8 cellular contexts compared by ENCODE assay signal in the genomic region with DNA sequence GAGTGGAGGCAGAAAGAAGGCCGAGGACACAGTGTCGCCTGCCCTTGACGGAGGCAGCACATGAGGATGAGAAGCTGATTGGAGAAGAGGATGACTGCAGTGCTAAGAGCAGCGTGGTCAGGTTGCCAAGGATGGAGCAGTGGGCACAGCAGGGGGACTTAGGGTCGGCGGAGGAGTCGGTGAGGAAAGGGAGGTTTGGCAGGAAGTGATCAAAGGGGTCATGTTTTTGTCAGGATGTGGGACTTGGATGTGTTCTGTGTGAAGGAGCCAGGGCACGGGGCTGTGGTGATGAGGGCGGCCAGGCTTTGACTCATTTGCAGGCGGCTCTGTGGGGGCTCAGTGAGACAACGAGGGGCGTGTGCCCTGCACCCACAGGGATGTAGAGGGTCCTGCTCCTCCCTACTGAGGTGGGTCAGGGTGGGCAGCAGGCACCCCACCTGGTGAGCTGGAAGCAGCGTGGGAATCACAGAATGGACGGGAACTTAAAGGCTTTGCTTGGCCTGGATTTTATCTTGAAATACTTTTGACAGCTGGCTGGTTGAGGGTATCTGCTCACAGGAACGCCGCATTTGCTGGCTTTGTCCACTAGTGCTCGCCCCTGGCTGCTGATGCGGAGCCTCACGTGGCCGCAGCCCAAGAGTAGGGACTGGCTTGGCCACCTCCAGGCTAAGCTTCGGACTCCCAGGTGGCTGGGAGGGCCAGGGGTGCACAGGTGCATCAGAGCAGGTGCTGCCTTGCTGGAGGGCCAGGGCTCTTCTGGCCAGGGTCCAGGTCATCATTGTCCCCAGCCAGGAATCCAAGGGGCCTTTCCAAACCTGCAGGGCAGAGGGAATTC. TPM values are rescaled to one million over a fixed set of nuclear protein-coding genes. Genes with fewer than 3 reads are reported as not detected.
A peak's percentile ranks its signal among the peaks of the same experiment; 100 is the strongest.
DNase-seq lines count a peak whose midpoint lies in the region; ATAC-seq, FAIRE-seq and TF ChIP-seq lines count a peak whose summit lies in the region.

No MANE protein-coding gene starts in this region.

- H3K36me3 Mint-ChIP-seq in nephron (ENCODE audit: low read depth) = peaks cover 9% of the 10 kb centered on the region

- peaks cover 8% of the 10 kb centered on the region for H3K4me1 Mint-ChIP-seq in nephron

- DNase-seq in DMS153 treated with DMSO at 0.1 percent for 48 hours (lab: John Stamatoyannopoulos, UW; ENCODE audit: unreplicated experiment) (peak; percentile 73), NCI-H1105 (lab: John Stamatoyannopoulos, UW) (peak; percentile 64), breast epithelium (ENCODE audit: low spot score in 2 of 2) (no peak), urothelium cell line (ENCODE audit: low spot score) (no peak), SIG-M5 treated with dmso at 0.1 percent for 504 hours (lab: John Stamatoyannopoulos, UW; ENCODE audit: unreplicated experiment) (no peak), ACHN (no peak)

- TF ChIP-seq POLR2A in breast epithelium (IDR thresholded peaks at IDR 0.05) = no peak

- in situ Hi-C loops in ACHN (cut with HindIII; ENCODE audit: low pct_ligation_motif_present, low pct_unique_long_range_greater_than_20kb, low sequenced_read_pairs) = no loop called here

- no peaks in the 10 kb centered on the region for H3K27me3 Mint-ChIP-seq in nephron (ENCODE audit: low read depth)

- H3K4me3 ChIP-seq in breast epithelium = peak overlapping the region in 1 of 3 donors; percentile 15

- H3K4me1 ChIP-seq in breast epithelium = peaks cover 7 to 10% of the 10 kb centered on the region in 2 donors

- no peak for FAIRE-seq in urothelium cell line (lab: Jason Lieb, UNC)

- no peaks in the 10 kb centered on the region for H3K27me3 ChIP-seq in breast epithelium

- H3K9me3 ChIP-seq in breast epithelium = no peaks in the 10 kb centered on the region

- no peaks in the 10 kb centered on the region for H3K36me3 ChIP-seq in breast epithelium

- no peak overlapping the region for H3K4me3 Mint-ChIP-seq in nephron

- H3K27ac Mint-ChIP-seq in nephron = peak overlapping the region in 2 of 3 experiments; percentile 40 to 50

- H3K9me3 Mint-ChIP-seq in nephron = no peaks in the 10 kb centered on the region

- ATAC-seq in HG03378 (IDR thresholded peaks at IDR 0.05; ENCODE audit: unreplicated experiment) = no peak

- no peak for TF ChIP-seq CTCF in breast epithelium (IDR thresholded peaks at IDR 0.05)
- TF ChIP-seq CTCF in nephron (IDR thresholded peaks at IDR 0.05; ENCODE audit: unreplicated experiment in 3 of 3) = no peak

- intact Hi-C loops in breast epithelium (cut with DNase I; ENCODE audit: low total_unique reads) = no loop called here

- H3K27ac ChIP-seq in breast epithelium = peak overlapping the region; percentile 11 to 74

RNA-seq across cellular contexts. Expression of gene MPG, which starts 6.0 kb away (rescaled TPM):
- total RNA-seq in breast epithelium = 100 to 1,000 TPM in 1 of 3 donors, 10 to 100 TPM in 2; 86.9 to 112 (median 89.1) TPM

RNA-seq across cellular contexts. Expression of gene RHBDF1, which starts 11.6 kb away (rescaled TPM):
- total RNA-seq in breast epithelium = 10 to 100 TPM; 29.0 to 43.3 (median 42.6) TPM

RNA-seq across cellular contexts. Expression of gene SNRNP25, which starts 30.4 kb away (rescaled TPM):
- 10 to 100 TPM; 17.4 to 23.9 (median 17.9) TPM for total RNA-seq in breast epithelium

RNA-seq across cellular contexts. Expression of gene POLR3K, which starts 30.6 kb away (rescaled TPM):
- total RNA-seq in breast epithelium = 1 to 10 TPM; 3.8 to 6.9 (median 6.6) TPM

RNA-seq across cellular contexts. Expression of gene NPRL3, which starts 54.5 kb away (rescaled TPM):
- 10 to 100 TPM; 14.2 to 23.4 (median 22.3) TPM for total RNA-seq in breast epithelium

Comparison
In these comparisons a context has a peak if more than half of its experiments do, and no peak if none do; other contexts are left out.
1. DNase-seq: peak in DMS153 treated with DMSO at 0.1 percent for 48 hours (single experiment) and NCI-H1105 (single experiment); none in breast epithelium (0 of 2), urothelium cell line (single experiment), SIG-M5 treated with dmso at 0.1 percent for 504 hours (single experiment) and ACHN (single experiment).